ENCODE assay signal across 1 cellular context in the genomic region with DNA sequence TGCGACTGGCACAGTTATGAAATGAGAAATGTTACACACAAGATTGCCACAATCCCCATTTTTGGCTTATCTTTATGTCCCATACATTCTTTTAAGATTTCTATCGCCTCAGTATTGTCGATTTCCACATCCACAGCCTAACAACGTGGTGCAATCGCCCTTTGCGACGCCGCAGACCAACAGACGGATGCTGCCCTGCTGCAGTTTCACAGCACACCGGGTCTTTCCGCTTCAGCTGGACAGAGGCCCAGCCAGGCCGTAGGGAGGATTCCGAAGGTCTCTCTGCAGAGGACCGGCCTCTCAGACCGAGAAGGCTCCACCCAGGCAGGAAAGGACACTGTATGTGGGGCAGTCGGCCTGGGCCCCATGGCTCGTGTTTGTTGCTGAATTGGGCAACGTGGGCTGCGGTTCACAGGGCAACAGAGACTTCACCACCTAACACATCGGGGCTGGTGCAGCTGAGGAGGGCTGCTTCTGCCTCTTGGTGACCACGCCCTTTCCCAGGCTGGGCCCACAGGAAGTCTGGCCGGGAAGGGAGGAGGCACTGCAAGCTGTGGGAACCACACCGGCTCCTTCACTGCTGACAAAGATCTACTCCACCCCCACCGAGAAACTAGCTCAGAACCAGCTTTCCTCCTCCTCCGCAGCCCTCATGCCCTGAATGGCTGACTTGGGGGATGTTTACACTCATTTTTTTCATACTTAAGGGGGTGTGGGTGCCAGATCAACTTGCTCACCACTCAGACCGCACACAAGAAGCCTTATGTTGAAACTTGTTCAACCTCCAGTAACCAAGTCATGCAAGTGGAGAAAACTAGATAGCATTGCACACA.
TF ChIP-seq lines count a peak whose summit lies in the region.

No MANE protein-coding gene starts in this region.

TF ChIP-seq in GM23338, 12 proteins besides CTCF, POLR2A, EP300 and RAD21 (continued from another document):
- TF ChIP-seq, protein P1, sequence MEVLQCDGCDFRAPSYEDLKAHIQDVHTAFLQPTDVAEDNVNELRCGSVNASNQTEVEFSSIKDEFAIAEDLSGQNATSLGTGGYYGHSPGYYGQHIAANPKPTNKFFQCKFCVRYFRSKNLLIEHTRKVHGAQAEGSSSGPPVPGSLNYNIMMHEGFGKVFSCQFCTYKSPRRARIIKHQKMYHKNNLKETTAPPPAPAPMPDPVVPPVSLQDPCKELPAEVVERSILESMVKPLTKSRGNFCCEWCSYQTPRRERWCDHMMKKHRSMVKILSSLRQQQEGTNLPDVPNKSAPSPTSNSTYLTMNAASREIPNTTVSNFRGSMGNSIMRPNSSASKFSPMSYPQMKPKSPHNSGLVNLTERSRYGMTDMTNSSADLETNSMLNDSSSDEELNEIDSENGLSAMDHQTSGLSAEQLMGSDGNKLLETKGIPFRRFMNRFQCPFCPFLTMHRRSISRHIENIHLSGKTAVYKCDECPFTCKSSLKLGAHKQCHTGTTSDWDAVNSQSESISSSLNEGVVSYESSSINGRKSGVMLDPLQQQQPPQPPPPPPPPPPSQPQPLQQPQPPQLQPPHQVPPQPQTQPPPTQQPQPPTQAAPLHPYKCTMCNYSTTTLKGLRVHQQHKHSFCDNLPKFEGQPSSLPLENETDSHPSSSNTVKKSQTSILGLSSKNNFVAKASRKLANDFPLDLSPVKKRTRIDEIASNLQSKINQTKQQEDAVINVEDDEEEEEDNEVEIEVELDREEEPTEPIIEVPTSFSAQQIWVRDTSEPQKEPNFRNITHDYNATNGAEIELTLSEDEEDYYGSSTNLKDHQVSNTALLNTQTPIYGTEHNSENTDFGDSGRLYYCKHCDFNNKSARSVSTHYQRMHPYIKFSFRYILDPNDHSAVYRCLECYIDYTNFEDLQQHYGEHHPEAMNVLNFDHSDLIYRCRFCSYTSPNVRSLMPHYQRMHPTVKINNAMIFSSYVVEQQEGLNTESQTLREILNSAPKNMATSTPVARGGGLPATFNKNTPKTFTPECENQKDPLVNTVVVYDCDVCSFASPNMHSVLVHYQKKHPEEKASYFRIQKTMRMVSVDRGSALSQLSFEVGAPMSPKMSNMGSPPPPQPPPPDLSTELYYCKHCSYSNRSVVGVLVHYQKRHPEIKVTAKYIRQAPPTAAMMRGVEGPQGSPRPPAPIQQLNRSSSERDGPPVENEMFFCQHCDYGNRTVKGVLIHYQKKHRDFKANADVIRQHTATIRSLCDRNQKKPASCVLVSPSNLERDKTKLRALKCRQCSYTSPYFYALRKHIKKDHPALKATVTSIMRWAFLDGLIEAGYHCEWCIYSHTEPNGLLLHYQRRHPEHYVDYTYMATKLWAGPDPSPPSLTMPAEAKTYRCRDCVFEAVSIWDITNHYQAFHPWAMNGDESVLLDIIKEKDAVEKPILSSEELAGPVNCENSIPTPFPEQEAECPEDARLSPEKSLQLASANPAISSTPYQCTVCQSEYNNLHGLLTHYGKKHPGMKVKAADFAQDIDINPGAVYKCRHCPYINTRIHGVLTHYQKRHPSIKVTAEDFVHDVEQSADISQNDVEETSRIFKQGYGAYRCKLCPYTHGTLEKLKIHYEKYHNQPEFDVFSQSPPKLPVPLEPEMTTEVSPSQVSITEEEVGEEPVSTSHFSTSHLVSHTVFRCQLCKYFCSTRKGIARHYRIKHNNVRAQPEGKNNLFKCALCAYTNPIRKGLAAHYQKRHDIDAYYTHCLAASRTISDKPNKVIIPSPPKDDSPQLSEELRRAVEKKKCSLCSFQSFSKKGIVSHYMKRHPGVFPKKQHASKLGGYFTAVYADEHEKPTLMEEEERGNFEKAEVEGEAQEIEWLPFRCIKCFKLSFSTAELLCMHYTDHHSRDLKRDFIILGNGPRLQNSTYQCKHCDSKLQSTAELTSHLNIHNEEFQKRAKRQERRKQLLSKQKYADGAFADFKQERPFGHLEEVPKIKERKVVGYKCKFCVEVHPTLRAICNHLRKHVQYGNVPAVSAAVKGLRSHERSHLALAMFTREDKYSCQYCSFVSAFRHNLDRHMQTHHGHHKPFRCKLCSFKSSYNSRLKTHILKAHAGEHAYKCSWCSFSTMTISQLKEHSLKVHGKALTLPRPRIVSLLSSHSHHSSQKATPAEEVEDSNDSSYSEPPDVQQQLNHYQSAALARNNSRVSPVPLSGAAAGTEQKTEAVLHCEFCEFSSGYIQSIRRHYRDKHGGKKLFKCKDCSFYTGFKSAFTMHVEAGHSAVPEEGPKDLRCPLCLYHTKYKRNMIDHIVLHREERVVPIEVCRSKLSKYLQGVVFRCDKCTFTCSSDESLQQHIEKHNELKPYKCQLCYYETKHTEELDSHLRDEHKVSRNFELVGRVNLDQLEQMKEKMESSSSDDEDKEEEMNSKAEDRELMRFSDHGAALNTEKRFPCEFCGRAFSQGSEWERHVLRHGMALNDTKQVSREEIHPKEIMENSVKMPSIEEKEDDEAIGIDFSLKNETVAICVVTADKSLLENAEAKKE (CRISPR knock-in tag; IDR thresholded peaks at IDR 0.05) = peak; percentile 55; the same call in 1 of the 2 replicates
- TF ChIP-seq, protein P2, sequence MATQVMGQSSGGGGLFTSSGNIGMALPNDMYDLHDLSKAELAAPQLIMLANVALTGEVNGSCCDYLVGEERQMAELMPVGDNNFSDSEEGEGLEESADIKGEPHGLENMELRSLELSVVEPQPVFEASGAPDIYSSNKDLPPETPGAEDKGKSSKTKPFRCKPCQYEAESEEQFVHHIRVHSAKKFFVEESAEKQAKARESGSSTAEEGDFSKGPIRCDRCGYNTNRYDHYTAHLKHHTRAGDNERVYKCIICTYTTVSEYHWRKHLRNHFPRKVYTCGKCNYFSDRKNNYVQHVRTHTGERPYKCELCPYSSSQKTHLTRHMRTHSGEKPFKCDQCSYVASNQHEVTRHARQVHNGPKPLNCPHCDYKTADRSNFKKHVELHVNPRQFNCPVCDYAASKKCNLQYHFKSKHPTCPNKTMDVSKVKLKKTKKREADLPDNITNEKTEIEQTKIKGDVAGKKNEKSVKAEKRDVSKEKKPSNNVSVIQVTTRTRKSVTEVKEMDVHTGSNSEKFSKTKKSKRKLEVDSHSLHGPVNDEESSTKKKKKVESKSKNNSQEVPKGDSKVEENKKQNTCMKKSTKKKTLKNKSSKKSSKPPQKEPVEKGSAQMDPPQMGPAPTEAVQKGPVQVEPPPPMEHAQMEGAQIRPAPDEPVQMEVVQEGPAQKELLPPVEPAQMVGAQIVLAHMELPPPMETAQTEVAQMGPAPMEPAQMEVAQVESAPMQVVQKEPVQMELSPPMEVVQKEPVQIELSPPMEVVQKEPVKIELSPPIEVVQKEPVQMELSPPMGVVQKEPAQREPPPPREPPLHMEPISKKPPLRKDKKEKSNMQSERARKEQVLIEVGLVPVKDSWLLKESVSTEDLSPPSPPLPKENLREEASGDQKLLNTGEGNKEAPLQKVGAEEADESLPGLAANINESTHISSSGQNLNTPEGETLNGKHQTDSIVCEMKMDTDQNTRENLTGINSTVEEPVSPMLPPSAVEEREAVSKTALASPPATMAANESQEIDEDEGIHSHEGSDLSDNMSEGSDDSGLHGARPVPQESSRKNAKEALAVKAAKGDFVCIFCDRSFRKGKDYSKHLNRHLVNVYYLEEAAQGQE (IDR thresholded peaks at IDR 0.05; ENCODE audit: unreplicated experiment) = no peak
- no peak for TF ChIP-seq ZNF114 (CRISPR knock-in tag; IDR thresholded peaks at IDR 0.05)
TF ChIP-seq in GM23338: peak in this region for 2.
